In genomic region chr16:28878083-28878926, GRCh38 we compare ENCODE assay signal across 8 cellular contexts. TPM values are rescaled to one million over a fixed set of nuclear protein-coding genes. Genes with fewer than 3 reads are reported as not detected.
A peak's percentile ranks its signal among the peaks of the same experiment; 100 is the strongest.
DNase-seq lines count a peak whose midpoint lies in the region; ATAC-seq and TF ChIP-seq lines count a peak whose summit lies in the region.

ATP2A1 (plus strand) TSS chr16:28878488; CDS start chr16:28878672, 184 bp downstream.

- 55 to 65% methylated on average over 8 to 11 of the region's 25 CpGs for WGBS in gastroesophageal sphincter (ENCODE audit: low coverage in 1 of 2), 2 donors
- 70 to 78% methylated on average over 25 of the region's 25 CpGs for WGBS in sigmoid colon, 2 donors

- H3K4me3 Mint-ChIP-seq in T-cell: peak within 1 kb of the TSS; percentile 85 to 87 (median 86)

- TF ChIP-seq CTCF in GM12865 (IDR thresholded peaks at IDR 0.05; ENCODE audit: insufficient read depth, low read depth, low read length, missing control alignments): no peak
- no peak for TF ChIP-seq CTCF in gastroesophageal sphincter (IDR thresholded peaks at IDR 0.05)
- TF ChIP-seq CTCF in sigmoid colon (IDR thresholded peaks at IDR 0.05): no peak

- no peak for TF ChIP-seq POLR2A in gastroesophageal sphincter (IDR thresholded peaks at IDR 0.05)
- TF ChIP-seq POLR2A in sigmoid colon (IDR thresholded peaks at IDR 0.05): no peak

- no peak within 1 kb of the TSS for H3K27ac Mint-ChIP-seq in T-cell

- H3K9me3 ChIP-seq in gastroesophageal sphincter (no peaks in the 10 kb centered on the region), sigmoid colon (no peaks in the 10 kb centered on the region)

- H3K4me3 ChIP-seq in GM12865 (ENCODE audit: low read depth, low read length) (peak within 1 kb of the TSS; percentile 73), gastroesophageal sphincter (peak within 1 kb of the TSS; percentile 37 to 67), sigmoid colon (peak within 1 kb of the TSS; percentile 35 to 66 (median 62))

- ATAC-seq in T-cell (replicated peaks in 1 of 4): no peak
- no peak for ATAC-seq in gastroesophageal sphincter

- H3K27me3 Mint-ChIP-seq in T-cell: peaks cover 7% of the 10 kb centered on the region in 2 donors

- DNase-seq in GM12865 (ENCODE audit: low read depth) (no peak), T-cell (no peak), sigmoid colon (no peak), OCI-M2 (lab: John Stamatoyannopoulos, UW; ENCODE audit: unreplicated experiment) (no peak), cerebellar nuclear complex (lab: John Stamatoyannopoulos, UW) (no peak), NCI-H187 (lab: John Stamatoyannopoulos, UW) (no peak), NCI-H146 (lab: John Stamatoyannopoulos, UW) (no peak)

- H3K4me1 ChIP-seq in gastroesophageal sphincter (peaks cover 0 to 18% (median 12%) of the 10 kb centered on the region in 3 donors), sigmoid colon (peaks cover 0 to 16% (median 14%) of the 10 kb centered on the region in 4 donors)

- H3K9me3 Mint-ChIP-seq in T-cell: no peaks in the 10 kb centered on the region

- H3K27me3 ChIP-seq in gastroesophageal sphincter: peaks cover 34% of the 10 kb centered on the region
- H3K27me3 ChIP-seq in sigmoid colon: peaks cover 5 to 30% (median 12%) of the 10 kb centered on the region in 3 donors

- POLR2A ChIA-PET in T-cell (lab: Charles Lee): interaction anchor here in 1 of 2 donors (1.7 kb wide), 1 partner anchor 14 kb away, joined by 6 read pairs; no protein-coding TSS in a partner anchor

- no peaks in the 10 kb centered on the region for H3K36me3 Mint-ChIP-seq in T-cell

- H3K4me1 Mint-ChIP-seq in T-cell: peaks cover 5 to 16% (median 6%) of the 10 kb centered on the region in 3 donors

- intact Hi-C loops in sigmoid colon (cut with DNase I): no loop called here

- CTCF ChIA-PET in T-cell (lab: Charles Lee): no interaction called here

- peaks cover 0 to 15% of the 10 kb centered on the region in 2 donors for H3K36me3 ChIP-seq in gastroesophageal sphincter
- peaks cover 0 to 14% (median 1%) of the 10 kb centered on the region in 4 donors for H3K36me3 ChIP-seq in sigmoid colon

- H3K27ac ChIP-seq in gastroesophageal sphincter (peak within 1 kb of the TSS in 1 of 4 donors; percentile 67), sigmoid colon (no peak within 1 kb of the TSS)

- no peak for TF ChIP-seq EP300 in gastroesophageal sphincter (IDR thresholded peaks at IDR 0.05)
- no peak for TF ChIP-seq EP300 in sigmoid colon (IDR thresholded peaks at IDR 0.05)

RNA-seq across cellular contexts. Expression of gene ATP2A1, which starts in this region (rescaled TPM):
- total RNA-seq in T-cell: 1 to 10 TPM in 2 of 5 donors, under 1 TPM in 3; 0.82 to 1.6 (median 0.95) TPM
- total RNA-seq in gastroesophageal sphincter: under 1 TPM in 1 of 4 donors, not detected in 3; 0.31 TPM
- under 1 TPM in 2 of 4 donors, not detected in 2; 0.36 to 0.49 TPM for total RNA-seq in sigmoid colon
- 1 to 10 TPM in 2 of 3 donors, not detected in 1; 1.2 to 1.6 TPM for polyA plus RNA-seq in sigmoid colon
